1 cellular context compared by ENCODE assay signal in the genomic region with DNA sequence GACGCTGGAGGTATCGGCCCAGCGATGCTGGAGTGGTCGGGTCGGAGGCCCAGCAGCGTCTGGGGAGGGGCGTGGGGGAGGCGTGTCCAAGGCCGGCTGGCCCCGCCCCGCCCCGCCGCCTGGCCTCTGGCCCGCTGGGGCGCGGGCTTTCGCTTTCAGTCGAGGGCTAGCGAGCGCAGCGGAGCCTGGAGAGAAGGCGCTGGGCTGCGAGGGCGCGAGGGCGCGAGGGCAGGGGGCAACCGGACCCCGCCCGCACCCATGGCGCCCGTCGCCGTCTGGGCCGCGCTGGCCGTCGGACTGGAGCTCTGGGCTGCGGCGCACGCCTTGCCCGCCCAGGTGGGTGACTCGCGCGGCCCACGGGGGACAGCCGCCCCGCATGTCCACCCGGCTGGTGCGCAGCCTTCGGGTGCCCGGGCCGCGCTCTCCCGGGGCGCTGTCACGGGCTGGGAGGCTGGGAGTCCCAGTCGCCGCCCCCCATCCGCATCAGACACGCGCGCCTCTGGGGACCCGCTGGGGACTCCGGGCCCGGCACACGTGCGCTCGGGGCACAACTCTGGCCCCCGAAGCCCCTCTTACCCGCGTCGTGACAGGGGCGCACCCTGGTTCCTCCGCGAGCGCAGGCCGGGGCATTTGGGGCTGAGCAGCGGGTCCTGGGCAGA.
A peak's percentile ranks its signal among the peaks of the same experiment; 100 is the strongest.
TF ChIP-seq lines count a peak whose summit lies in the region.

A gene (plus strand): TSS at position 158 of the 659 bp plus-strand sequence. CDS start 101 bp downstream, at position 259.

TF ChIP-seq in K562, 482 proteins besides CTCF, POLR2A, EP300 and RAD21 (continued from another document and continues in another):
- TF ChIP-seq, protein P1, sequence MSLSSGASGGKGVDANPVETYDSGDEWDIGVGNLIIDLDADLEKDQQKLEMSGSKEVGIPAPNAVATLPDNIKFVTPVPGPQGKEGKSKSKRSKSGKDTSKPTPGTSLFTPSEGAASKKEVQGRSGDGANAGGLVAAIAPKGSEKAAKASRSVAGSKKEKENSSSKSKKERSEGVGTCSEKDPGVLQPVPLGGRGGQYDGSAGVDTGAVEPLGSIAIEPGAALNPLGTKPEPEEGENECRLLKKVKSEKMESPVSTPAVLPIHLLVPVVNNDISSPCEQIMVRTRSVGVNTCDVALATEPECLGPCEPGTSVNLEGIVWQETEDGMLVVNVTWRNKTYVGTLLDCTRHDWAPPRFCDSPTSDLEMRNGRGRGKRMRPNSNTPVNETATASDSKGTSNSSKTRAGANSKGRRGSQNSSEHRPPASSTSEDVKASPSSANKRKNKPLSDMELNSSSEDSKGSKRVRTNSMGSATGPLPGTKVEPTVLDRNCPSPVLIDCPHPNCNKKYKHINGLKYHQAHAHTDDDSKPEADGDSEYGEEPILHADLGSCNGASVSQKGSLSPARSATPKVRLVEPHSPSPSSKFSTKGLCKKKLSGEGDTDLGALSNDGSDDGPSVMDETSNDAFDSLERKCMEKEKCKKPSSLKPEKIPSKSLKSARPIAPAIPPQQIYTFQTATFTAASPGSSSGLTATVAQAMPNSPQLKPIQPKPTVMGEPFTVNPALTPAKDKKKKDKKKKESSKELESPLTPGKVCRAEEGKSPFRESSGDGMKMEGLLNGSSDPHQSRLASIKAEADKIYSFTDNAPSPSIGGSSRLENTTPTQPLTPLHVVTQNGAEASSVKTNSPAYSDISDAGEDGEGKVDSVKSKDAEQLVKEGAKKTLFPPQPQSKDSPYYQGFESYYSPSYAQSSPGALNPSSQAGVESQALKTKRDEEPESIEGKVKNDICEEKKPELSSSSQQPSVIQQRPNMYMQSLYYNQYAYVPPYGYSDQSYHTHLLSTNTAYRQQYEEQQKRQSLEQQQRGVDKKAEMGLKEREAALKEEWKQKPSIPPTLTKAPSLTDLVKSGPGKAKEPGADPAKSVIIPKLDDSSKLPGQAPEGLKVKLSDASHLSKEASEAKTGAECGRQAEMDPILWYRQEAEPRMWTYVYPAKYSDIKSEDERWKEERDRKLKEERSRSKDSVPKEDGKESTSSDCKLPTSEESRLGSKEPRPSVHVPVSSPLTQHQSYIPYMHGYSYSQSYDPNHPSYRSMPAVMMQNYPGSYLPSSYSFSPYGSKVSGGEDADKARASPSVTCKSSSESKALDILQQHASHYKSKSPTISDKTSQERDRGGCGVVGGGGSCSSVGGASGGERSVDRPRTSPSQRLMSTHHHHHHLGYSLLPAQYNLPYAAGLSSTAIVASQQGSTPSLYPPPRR (CRISPR knock-in tag; IDR thresholded peaks at IDR 0.05; ENCODE audit: borderline replicate concordance): 0 out of 2 replicates have a peak, but pooled peaks have one; percentile 3
- TF ChIP-seq CBX1 (IDR thresholded peaks at IDR 0.05; ENCODE audit: low read depth) (peak; percentile 69; the same call in 1 of the 2 replicates), ARNT (IDR thresholded peaks at IDR 0.05) (no peak), SAFB2 (IDR thresholded peaks at IDR 0.05; ENCODE audit: borderline replicate concordance, low read depth, low read length, severe bottlenecking) (no peak), MCM2 (IDR thresholded peaks at IDR 0.05; ENCODE audit: low read depth) (no peak), SMARCC2 (IDR thresholded peaks at IDR 0.05; ENCODE audit: low read depth) (no peak), FOXK1 (CRISPR knock-in tag; IDR thresholded peaks at IDR 0.05; ENCODE audit: borderline replicate concordance) (no peak), NR2C2 (CRISPR knock-in tag; IDR thresholded peaks at IDR 0.05) (no peak), NR2C2 (tag; IDR thresholded peaks at IDR 0.05) (peak; percentile 55; the same call in 1 of the 2 replicates), TSC22D4 (tag; IDR thresholded peaks at IDR 0.05) (no peak), CSDE1 (IDR thresholded peaks at IDR 0.05) (no peak), KDM5B (IDR thresholded peaks at IDR 0.05; ENCODE audit: insufficient replicate concordance, low read depth, low read length) (peak; percentile 85), ZNF217 (CRISPR knock-in tag; IDR thresholded peaks at IDR 0.05) (no peak)
- TF ChIP-seq, protein P2, sequence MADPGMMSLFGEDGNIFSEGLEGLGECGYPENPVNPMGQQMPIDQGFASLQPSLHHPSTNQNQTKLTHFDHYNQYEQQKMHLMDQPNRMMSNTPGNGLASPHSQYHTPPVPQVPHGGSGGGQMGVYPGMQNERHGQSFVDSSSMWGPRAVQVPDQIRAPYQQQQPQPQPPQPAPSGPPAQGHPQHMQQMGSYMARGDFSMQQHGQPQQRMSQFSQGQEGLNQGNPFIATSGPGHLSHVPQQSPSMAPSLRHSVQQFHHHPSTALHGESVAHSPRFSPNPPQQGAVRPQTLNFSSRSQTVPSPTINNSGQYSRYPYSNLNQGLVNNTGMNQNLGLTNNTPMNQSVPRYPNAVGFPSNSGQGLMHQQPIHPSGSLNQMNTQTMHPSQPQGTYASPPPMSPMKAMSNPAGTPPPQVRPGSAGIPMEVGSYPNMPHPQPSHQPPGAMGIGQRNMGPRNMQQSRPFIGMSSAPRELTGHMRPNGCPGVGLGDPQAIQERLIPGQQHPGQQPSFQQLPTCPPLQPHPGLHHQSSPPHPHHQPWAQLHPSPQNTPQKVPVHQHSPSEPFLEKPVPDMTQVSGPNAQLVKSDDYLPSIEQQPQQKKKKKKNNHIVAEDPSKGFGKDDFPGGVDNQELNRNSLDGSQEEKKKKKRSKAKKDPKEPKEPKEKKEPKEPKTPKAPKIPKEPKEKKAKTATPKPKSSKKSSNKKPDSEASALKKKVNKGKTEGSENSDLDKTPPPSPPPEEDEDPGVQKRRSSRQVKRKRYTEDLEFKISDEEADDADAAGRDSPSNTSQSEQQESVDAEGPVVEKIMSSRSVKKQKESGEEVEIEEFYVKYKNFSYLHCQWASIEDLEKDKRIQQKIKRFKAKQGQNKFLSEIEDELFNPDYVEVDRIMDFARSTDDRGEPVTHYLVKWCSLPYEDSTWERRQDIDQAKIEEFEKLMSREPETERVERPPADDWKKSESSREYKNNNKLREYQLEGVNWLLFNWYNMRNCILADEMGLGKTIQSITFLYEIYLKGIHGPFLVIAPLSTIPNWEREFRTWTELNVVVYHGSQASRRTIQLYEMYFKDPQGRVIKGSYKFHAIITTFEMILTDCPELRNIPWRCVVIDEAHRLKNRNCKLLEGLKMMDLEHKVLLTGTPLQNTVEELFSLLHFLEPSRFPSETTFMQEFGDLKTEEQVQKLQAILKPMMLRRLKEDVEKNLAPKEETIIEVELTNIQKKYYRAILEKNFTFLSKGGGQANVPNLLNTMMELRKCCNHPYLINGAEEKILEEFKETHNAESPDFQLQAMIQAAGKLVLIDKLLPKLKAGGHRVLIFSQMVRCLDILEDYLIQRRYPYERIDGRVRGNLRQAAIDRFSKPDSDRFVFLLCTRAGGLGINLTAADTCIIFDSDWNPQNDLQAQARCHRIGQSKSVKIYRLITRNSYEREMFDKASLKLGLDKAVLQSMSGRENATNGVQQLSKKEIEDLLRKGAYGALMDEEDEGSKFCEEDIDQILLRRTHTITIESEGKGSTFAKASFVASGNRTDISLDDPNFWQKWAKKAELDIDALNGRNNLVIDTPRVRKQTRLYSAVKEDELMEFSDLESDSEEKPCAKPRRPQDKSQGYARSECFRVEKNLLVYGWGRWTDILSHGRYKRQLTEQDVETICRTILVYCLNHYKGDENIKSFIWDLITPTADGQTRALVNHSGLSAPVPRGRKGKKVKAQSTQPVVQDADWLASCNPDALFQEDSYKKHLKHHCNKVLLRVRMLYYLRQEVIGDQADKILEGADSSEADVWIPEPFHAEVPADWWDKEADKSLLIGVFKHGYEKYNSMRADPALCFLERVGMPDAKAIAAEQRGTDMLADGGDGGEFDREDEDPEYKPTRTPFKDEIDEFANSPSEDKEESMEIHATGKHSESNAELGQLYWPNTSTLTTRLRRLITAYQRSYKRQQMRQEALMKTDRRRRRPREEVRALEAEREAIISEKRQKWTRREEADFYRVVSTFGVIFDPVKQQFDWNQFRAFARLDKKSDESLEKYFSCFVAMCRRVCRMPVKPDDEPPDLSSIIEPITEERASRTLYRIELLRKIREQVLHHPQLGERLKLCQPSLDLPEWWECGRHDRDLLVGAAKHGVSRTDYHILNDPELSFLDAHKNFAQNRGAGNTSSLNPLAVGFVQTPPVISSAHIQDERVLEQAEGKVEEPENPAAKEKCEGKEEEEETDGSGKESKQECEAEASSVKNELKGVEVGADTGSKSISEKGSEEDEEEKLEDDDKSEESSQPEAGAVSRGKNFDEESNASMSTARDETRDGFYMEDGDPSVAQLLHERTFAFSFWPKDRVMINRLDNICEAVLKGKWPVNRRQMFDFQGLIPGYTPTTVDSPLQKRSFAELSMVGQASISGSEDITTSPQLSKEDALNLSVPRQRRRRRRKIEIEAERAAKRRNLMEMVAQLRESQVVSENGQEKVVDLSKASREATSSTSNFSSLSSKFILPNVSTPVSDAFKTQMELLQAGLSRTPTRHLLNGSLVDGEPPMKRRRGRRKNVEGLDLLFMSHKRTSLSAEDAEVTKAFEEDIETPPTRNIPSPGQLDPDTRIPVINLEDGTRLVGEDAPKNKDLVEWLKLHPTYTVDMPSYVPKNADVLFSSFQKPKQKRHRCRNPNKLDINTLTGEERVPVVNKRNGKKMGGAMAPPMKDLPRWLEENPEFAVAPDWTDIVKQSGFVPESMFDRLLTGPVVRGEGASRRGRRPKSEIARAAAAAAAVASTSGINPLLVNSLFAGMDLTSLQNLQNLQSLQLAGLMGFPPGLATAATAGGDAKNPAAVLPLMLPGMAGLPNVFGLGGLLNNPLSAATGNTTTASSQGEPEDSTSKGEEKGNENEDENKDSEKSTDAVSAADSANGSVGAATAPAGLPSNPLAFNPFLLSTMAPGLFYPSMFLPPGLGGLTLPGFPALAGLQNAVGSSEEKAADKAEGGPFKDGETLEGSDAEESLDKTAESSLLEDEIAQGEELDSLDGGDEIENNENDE (IDR thresholded peaks at IDR 0.05; ENCODE audit: low read depth, low read length): no peak
- TF ChIP-seq, protein P3, sequence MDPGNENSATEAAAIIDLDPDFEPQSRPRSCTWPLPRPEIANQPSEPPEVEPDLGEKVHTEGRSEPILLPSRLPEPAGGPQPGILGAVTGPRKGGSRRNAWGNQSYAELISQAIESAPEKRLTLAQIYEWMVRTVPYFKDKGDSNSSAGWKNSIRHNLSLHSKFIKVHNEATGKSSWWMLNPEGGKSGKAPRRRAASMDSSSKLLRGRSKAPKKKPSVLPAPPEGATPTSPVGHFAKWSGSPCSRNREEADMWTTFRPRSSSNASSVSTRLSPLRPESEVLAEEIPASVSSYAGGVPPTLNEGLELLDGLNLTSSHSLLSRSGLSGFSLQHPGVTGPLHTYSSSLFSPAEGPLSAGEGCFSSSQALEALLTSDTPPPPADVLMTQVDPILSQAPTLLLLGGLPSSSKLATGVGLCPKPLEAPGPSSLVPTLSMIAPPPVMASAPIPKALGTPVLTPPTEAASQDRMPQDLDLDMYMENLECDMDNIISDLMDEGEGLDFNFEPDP (CRISPR knock-in tag; IDR thresholded peaks at IDR 0.05): no peak
- TF ChIP-seq, protein P4, sequence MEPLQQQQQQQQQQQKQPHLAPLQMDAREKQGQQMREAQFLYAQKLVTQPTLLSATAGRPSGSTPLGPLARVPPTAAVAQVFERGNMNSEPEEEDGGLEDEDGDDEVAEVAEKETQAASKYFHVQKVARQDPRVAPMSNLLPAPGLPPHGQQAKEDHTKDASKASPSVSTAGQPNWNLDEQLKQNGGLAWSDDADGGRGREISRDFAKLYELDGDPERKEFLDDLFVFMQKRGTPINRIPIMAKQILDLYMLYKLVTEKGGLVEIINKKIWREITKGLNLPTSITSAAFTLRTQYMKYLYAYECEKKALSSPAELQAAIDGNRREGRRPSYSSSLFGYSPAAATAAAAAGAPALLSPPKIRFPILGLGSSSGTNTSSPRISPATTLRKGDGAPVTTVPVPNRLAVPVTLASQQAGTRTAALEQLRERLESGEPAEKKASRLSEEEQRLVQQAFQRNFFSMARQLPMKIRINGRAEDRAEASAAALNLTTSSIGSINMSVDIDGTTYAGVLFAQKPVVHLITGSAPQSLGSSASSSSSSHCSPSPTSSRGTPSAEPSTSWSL (CRISPR knock-in tag; IDR thresholded peaks at IDR 0.05; ENCODE audit: borderline replicate concordance): 0 out of 2 replicates have a peak, but pooled peaks have one; percentile 7
- TF ChIP-seq, protein P5, sequence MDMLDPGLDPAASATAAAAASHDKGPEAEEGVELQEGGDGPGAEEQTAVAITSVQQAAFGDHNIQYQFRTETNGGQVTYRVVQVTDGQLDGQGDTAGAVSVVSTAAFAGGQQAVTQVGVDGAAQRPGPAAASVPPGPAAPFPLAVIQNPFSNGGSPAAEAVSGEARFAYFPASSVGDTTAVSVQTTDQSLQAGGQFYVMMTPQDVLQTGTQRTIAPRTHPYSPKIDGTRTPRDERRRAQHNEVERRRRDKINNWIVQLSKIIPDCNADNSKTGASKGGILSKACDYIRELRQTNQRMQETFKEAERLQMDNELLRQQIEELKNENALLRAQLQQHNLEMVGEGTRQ (CRISPR knock-in tag; IDR thresholded peaks at IDR 0.05): 0 out of 2 replicates have a peak, but pooled peaks have one; percentile 3
- TF ChIP-seq, protein P6, sequence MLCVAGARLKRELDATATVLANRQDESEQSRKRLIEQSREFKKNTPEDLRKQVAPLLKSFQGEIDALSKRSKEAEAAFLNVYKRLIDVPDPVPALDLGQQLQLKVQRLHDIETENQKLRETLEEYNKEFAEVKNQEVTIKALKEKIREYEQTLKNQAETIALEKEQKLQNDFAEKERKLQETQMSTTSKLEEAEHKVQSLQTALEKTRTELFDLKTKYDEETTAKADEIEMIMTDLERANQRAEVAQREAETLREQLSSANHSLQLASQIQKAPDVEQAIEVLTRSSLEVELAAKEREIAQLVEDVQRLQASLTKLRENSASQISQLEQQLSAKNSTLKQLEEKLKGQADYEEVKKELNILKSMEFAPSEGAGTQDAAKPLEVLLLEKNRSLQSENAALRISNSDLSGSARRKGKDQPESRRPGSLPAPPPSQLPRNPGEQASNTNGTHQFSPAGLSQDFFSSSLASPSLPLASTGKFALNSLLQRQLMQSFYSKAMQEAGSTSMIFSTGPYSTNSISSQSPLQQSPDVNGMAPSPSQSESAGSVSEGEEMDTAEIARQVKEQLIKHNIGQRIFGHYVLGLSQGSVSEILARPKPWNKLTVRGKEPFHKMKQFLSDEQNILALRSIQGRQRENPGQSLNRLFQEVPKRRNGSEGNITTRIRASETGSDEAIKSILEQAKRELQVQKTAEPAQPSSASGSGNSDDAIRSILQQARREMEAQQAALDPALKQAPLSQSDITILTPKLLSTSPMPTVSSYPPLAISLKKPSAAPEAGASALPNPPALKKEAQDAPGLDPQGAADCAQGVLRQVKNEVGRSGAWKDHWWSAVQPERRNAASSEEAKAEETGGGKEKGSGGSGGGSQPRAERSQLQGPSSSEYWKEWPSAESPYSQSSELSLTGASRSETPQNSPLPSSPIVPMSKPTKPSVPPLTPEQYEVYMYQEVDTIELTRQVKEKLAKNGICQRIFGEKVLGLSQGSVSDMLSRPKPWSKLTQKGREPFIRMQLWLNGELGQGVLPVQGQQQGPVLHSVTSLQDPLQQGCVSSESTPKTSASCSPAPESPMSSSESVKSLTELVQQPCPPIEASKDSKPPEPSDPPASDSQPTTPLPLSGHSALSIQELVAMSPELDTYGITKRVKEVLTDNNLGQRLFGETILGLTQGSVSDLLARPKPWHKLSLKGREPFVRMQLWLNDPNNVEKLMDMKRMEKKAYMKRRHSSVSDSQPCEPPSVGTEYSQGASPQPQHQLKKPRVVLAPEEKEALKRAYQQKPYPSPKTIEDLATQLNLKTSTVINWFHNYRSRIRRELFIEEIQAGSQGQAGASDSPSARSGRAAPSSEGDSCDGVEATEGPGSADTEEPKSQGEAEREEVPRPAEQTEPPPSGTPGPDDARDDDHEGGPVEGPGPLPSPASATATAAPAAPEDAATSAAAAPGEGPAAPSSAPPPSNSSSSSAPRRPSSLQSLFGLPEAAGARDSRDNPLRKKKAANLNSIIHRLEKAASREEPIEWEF (CRISPR knock-in tag; IDR thresholded peaks at IDR 0.05): no peak
